In the genomic region with DNA sequence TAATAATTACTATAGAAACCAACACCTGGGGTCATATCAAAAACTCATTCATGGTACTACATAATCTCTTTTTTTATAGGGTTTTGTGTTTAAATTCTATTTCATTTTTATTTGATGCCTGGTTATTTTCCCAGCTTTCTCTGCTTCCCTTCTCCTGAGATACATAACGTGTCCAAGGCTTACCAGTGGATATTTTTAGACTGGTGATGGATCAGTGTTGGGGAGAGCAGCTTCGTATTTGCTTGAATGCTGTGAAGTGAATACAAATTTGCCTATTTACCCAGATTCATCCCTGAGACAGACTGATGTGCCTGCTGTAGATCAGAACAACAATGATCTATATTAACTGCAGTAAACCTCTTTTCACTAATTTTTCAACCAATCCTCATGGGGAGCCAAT, we compare ENCODE assay signal across 18 cellular contexts. TPM values are rescaled to one million over a fixed set of nuclear protein-coding genes. Genes with fewer than 3 reads are reported as not detected.
DNase-seq lines count a peak whose midpoint lies in the region; ATAC-seq and TF ChIP-seq lines count a peak whose summit lies in the region.
"Had no signal": no experiment of that assay in that cellular context is flagged by ENCODE, and none has a peak within 500 bp of the region (broad histone marks: within the 10 kb centered on the region; RNA-seq: fewer than 3 reads in every experiment).

No MANE protein-coding gene starts in this region.

- peaks cover 26% of the 10 kb centered on the region for H3K36me3 Mint-ChIP-seq in activated naive CD4-positive, alpha-beta T cell treated with anti-CD3 and anti-CD28 coated beads for 36 hours (ENCODE audit: low read depth)
- no peaks in the 10 kb centered on the region for H3K36me3 Mint-ChIP-seq in brain
- H3K36me3 Mint-ChIP-seq in stimulated activated memory B cell treated with anti-CD40 and anti-IgM and Interleukin-4, amounts not matched to agents 10 μg/mL and 1 μg/mL and 100 μg/mL, for 72 hours: no peaks in the 10 kb centered on the region
- peaks cover 5 to 16% (median 15%) of the 10 kb centered on the region in 3 donors for H3K36me3 Mint-ChIP-seq in naive thymus-derived CD8-positive, alpha-beta T cell

- H3K79me2 ChIP-seq in HCT116 (ENCODE audit: insufficient read depth, low read length): no peaks in the 10 kb centered on the region

- no peak for TF ChIP-seq POLR2A in HCT116 (IDR thresholded peaks at IDR 0.05; ENCODE audit: borderline replicate concordance, extremely low read depth, insufficient read depth, insufficient read length)

- TF ChIP-seq CTCF in HCT116 (IDR thresholded peaks at IDR 0.05 in 2 of 3, conservative IDR thresholded peaks at IDR 0.05 in 1 of 3; ENCODE audit: borderline replicate concordance in 1 of 3, insufficient read depth in 1 of 3, low read depth in 2 of 3, low read length in 2 of 3) (no peak), brain (conservative IDR thresholded peaks at IDR 0.05) (no peak)

- ATAC-seq in HCT116 (no peak), HG03095 (IDR thresholded peaks at IDR 0.05; ENCODE audit: unreplicated experiment) (no peak)
- no peak for ATAC-seq in stimulated activated memory B cell treated with anti-CD40 and anti-IgM and Interleukin-4, amounts not matched to agents 10 μg/mL and 1 μg/mL and 100 μg/mL, for 72 hours
- ATAC-seq in naive thymus-derived CD8-positive, alpha-beta T cell: no peak

- H3K27ac ChIP-seq in HCT116 (ENCODE audit: low read depth, low read length): no peak overlapping the region; the same call in 1 of the 2 replicates
- H3K27ac ChIP-seq: C4-2B, PC-9 had no signal

- no peak for TF ChIP-seq RAD21 in HCT116 (IDR thresholded peaks at IDR 0.05; ENCODE audit: low read depth)

- H3K9ac ChIP-seq in HCT116 (ENCODE audit: low read length): 0 out of 2 replicates have a peak overlapping the region, but pooled peaks have one; percentile 33

- H3K9me3 ChIP-seq in HCT116 (ENCODE audit: control insufficient read depth in 1 of 2, insufficient read depth in 1 of 2, low read depth in 1 of 2, low read length in 2 of 2): no peaks in the 10 kb centered on the region

- POLR2A ChIA-PET in HCT116 (lab: Charles Lee): no interaction called here
- POLR2A ChIA-PET in naive thymus-derived CD8-positive, alpha-beta T cell (lab: Charles Lee): interaction anchor here (0.5 to 20.4 kb wide), 11 partner anchors 8 to 563 kb away, joined by 3 to 527 read pairs (median 4); partner anchors contain the start of genes FOXJ1 and UBALD2

- no peak for DNase-seq in activated naive CD4-positive, alpha-beta T cell treated with anti-CD3 and anti-CD28 coated beads for 36 hours
- DNase-seq in activated naive CD4-positive, alpha-beta T cell treated with anti-CD3 and anti-CD28 coated beads, Interleukin-2, amount 50 U/mL, for 16 hours: no peak
- DNase-seq in HCT116 (ENCODE audit: low read depth, low spot score): no peak
- DNase-seq in naive thymus-derived CD8-positive, alpha-beta T cell: no peak
- DNase-seq: COR-L47, GF-D8, HFFc6, KBM-7, NCI-H1436 treated with DMSO at 0.1 percent for 48 hours, NCI-H2081, NCI-H510A, NCI-H774, PC-9 had no signal

- no peaks in the 10 kb centered on the region for H4K20me1 ChIP-seq in HCT116 (ENCODE audit: insufficient read depth)

- no peaks in the 10 kb centered on the region for H3K27me3 Mint-ChIP-seq in activated naive CD4-positive, alpha-beta T cell treated with anti-CD3 and anti-CD28 coated beads for 36 hours (ENCODE audit: low read depth)
- no peaks in the 10 kb centered on the region for H3K27me3 Mint-ChIP-seq in brain
- H3K27me3 Mint-ChIP-seq in stimulated activated memory B cell treated with anti-CD40 and anti-IgM and Interleukin-4, amounts not matched to agents 10 μg/mL and 1 μg/mL and 100 μg/mL, for 72 hours: no peaks in the 10 kb centered on the region
- H3K27me3 Mint-ChIP-seq in naive thymus-derived CD8-positive, alpha-beta T cell: no peaks in the 10 kb centered on the region

- no peaks in the 10 kb centered on the region for H3K27me3 ChIP-seq in HCT116 (ENCODE audit: insufficient read depth, low read length)

- intact Hi-C loops in activated naive CD4-positive, alpha-beta T cell treated with anti-CD3 and anti-CD28 coated beads for 36 hours (cut with micrococcal nuclease): loop anchor here (10.0 kb wide), 1 partner anchor 279 kb away; the partner anchor contains the start of gene MRPL38
- intact Hi-C loops in HCT116 (cut with micrococcal nuclease): loop anchor here (5.0 kb wide), 1 partner anchor 172 kb away; no protein-coding TSS in a partner anchor

- CTCF ChIA-PET in activated naive CD4-positive, alpha-beta T cell treated with anti-CD3 and anti-CD28 coated beads for 36 hours (lab: Charles Lee): interaction anchor here (0.6 to 8.9 kb wide), 7 partner anchors 14 to 243 kb away, joined by 3 to 94 read pairs (median 3); no protein-coding TSS in a partner anchor
- CTCF ChIA-PET in HCT116 (lab: Charles Lee): interaction anchor here (0.7 to 3.0 kb wide), 3 partner anchors 25 to 63 kb away, joined by 3 to 10 read pairs (median 4); no protein-coding TSS in a partner anchor

- peaks cover 17 to 34% of the 10 kb centered on the region in 2 experiments for H3K4me1 ChIP-seq in HCT116 (ENCODE audit: control insufficient read depth in 1 of 2, insufficient read depth in 2 of 2, low read length in 2 of 2)

- peak overlapping the region; percentile 84 for H2AFZ ChIP-seq in HCT116 (ENCODE audit: low read depth, low read length, poor library complexity, severe bottlenecking)
- H2AFZ ChIP-seq: PC-9 had no signal

- peak overlapping the region in 1 of 2 experiments; percentile 38; a peak in 2 of 4 replicates for H3K4me3 ChIP-seq in HCT116 (replicated peaks in 1 of 2; ENCODE audit: low read depth in 1 of 2, low read length in 2 of 2)
- H3K4me3 ChIP-seq: PC-9 had no signal

- no peaks in the 10 kb centered on the region for H3K9me3 Mint-ChIP-seq in activated naive CD4-positive, alpha-beta T cell treated with anti-CD3 and anti-CD28 coated beads for 36 hours
- no peaks in the 10 kb centered on the region for H3K9me3 Mint-ChIP-seq in brain
- H3K9me3 Mint-ChIP-seq in stimulated activated memory B cell treated with anti-CD40 and anti-IgM and Interleukin-4, amounts not matched to agents 10 μg/mL and 1 μg/mL and 100 μg/mL, for 72 hours: no peaks in the 10 kb centered on the region
- no peaks in the 10 kb centered on the region for H3K9me3 Mint-ChIP-seq in naive thymus-derived CD8-positive, alpha-beta T cell
- H3K9me3 Mint-ChIP-seq: HFFc6 had no signal

- H3K27ac Mint-ChIP-seq in activated naive CD4-positive, alpha-beta T cell treated with anti-CD3 and anti-CD28 coated beads for 36 hours: peak overlapping the region; percentile 36
- peak overlapping the region in 3 of 5 experiments; percentile 0 to 83 (median 67) for H3K27ac Mint-ChIP-seq in brain
- peak overlapping the region; percentile 89 for H3K27ac Mint-ChIP-seq in stimulated activated memory B cell treated with anti-CD40 and anti-IgM and Interleukin-4, amounts not matched to agents 10 μg/mL and 1 μg/mL and 100 μg/mL, for 72 hours
- peak overlapping the region in 5 of 10 donors; percentile 22 to 91 (median 74) for H3K27ac Mint-ChIP-seq in naive thymus-derived CD8-positive, alpha-beta T cell
- H3K27ac Mint-ChIP-seq: HFFc6 had no signal

- peaks cover 75% of the 10 kb centered on the region for H3K4me1 Mint-ChIP-seq in activated naive CD4-positive, alpha-beta T cell treated with anti-CD3 and anti-CD28 coated beads for 36 hours (ENCODE audit: low read depth)
- peaks cover 21% of the 10 kb centered on the region for H3K4me1 Mint-ChIP-seq in brain
- H3K4me1 Mint-ChIP-seq in stimulated activated memory B cell treated with anti-CD40 and anti-IgM and Interleukin-4, amounts not matched to agents 10 μg/mL and 1 μg/mL and 100 μg/mL, for 72 hours: peaks cover 49% of the 10 kb centered on the region
- peaks cover 34 to 67% (median 60%) of the 10 kb centered on the region in 4 donors for H3K4me1 Mint-ChIP-seq in naive thymus-derived CD8-positive, alpha-beta T cell

- peak overlapping the region; percentile 68 for H3K4me2 ChIP-seq in HCT116 (ENCODE audit: low read length)
- H3K4me2 ChIP-seq: PC-9 had no signal

- RAD21 ChIA-PET in HCT116 (lab: Charles Lee; ENCODE audit: low non-redundant PET in 1 of 2, low total read pairs in 2 of 2, uncharacterized antibody in 2 of 2, unreplicated experiment in 2 of 2): no interaction called here

- H3K36me3 ChIP-seq in HCT116 (ENCODE audit: control insufficient read depth in 1 of 2, insufficient read depth in 2 of 2, low read length in 2 of 2): no peaks in the 10 kb centered on the region

- BruUV-seq in HCT116 (replicated peaks; lab: Mats Ljungman, UMichigan): no TSS peak

- no peaks in the 10 kb centered on the region for H3K9me2 ChIP-seq in HCT116 (ENCODE audit: insufficient read depth)

- H3K4me3 Mint-ChIP-seq in activated naive CD4-positive, alpha-beta T cell treated with anti-CD3 and anti-CD28 coated beads for 36 hours: no peak overlapping the region
- H3K4me3 Mint-ChIP-seq in brain: no peak overlapping the region
- H3K4me3 Mint-ChIP-seq in stimulated activated memory B cell treated with anti-CD40 and anti-IgM and Interleukin-4, amounts not matched to agents 10 μg/mL and 1 μg/mL and 100 μg/mL, for 72 hours: no peak overlapping the region
- H3K4me3 Mint-ChIP-seq in naive thymus-derived CD8-positive, alpha-beta T cell: no peak overlapping the region
- H3K4me3 Mint-ChIP-seq: HFFc6 had no signal

TF ChIP-seq in HCT116, 20 proteins besides CTCF, POLR2A, EP300 and RAD21 (continues in another document):
- no peak for TF ChIP-seq EGR1 (IDR thresholded peaks at IDR 0.05; ENCODE audit: low read depth)
- TF ChIP-seq SP1 (IDR thresholded peaks at IDR 0.05; ENCODE audit: low read depth): no peak
- no peak for TF ChIP-seq SIN3A (IDR thresholded peaks at IDR 0.05; ENCODE audit: low read depth)
- TF ChIP-seq TCF7L2 (IDR thresholded peaks at IDR 0.05; ENCODE audit: borderline replicate concordance, extremely low read depth, insufficient read depth, insufficient read length): no peak
- TF ChIP-seq CEBPB (IDR thresholded peaks at IDR 0.05; ENCODE audit: low read depth): no peak
- no peak for TF ChIP-seq CBX3 (IDR thresholded peaks at IDR 0.05; ENCODE audit: low read depth)
- TF ChIP-seq YY1 (IDR thresholded peaks at IDR 0.05; ENCODE audit: extremely low read depth, insufficient replicate concordance, low read depth, low read length): no peak

RNA-seq across cellular contexts. Expression of gene FOXJ1, which starts 43.2 kb away (rescaled TPM):
- total RNA-seq in activated naive CD4-positive, alpha-beta T cell treated with anti-CD3 and anti-CD28 coated beads for 36 hours: under 1 TPM; 0.60 to 0.84 TPM
- total RNA-seq in HCT116 (2021; ENCODE audit: unreplicated experiment): 0.61 TPM
- 0.27 and 0.30 TPM in 2 replicates for polyA plus RNA-seq in HCT116 (2012)
- 2.4 TPM for polyA plus RNA-seq in brain (ENCODE audit: insufficient read depth, low read depth, low replicate concordance)
- 1 to 10 TPM; 3.4 to 3.7 TPM for total RNA-seq in naive thymus-derived CD8-positive, alpha-beta T cell
- polyA plus RNA-seq in naive thymus-derived CD8-positive, alpha-beta T cell: 1 to 10 TPM in 2 of 3 donors, under 1 TPM in 1; 0.28 to 2.8 (median 1.8) TPM
- total RNA-seq: Daoy, HFFc6 had no signal

RNA-seq across cellular contexts. Expression of gene RNF157, which starts 56.0 kb away (rescaled TPM):
- 10 to 100 TPM; 38.1 to 45.3 TPM for total RNA-seq in activated naive CD4-positive, alpha-beta T cell treated with anti-CD3 and anti-CD28 coated beads for 36 hours
- 0.86 TPM for total RNA-seq in HCT116 (2021; ENCODE audit: unreplicated experiment)
- 0.54 and 0.59 TPM in 2 replicates for polyA plus RNA-seq in HCT116 (2012)
- polyA plus RNA-seq in brain (ENCODE audit: insufficient read depth, low read depth, low replicate concordance): 90.2 TPM
- 10 to 100 TPM; 46.1 to 46.4 TPM for total RNA-seq in naive thymus-derived CD8-positive, alpha-beta T cell
- 10 to 100 TPM in 2 of 3 donors, 1 to 10 TPM in 1; 4.9 to 29.4 (median 10.5) TPM for polyA plus RNA-seq in naive thymus-derived CD8-positive, alpha-beta T cell

Comparison
In these comparisons a context has a peak if more than half of its experiments do, and no peak if none do; other contexts are left out.
1. RNA of gene RNF157, which starts 56.0 kb away (total RNA-seq): 46.1 to 46.4 TPM in naive thymus-derived CD8-positive, alpha-beta T cell and 38.1 to 45.3 TPM in activated naive CD4-positive, alpha-beta T cell treated with anti-CD3 and anti-CD28 coated beads for 36 hours; 0.86 TPM in HCT116 (single experiment); every median in the first group is over 10 times any median in the second.